ENCODE assay signal across 8 cellular contexts in the genomic region with DNA sequence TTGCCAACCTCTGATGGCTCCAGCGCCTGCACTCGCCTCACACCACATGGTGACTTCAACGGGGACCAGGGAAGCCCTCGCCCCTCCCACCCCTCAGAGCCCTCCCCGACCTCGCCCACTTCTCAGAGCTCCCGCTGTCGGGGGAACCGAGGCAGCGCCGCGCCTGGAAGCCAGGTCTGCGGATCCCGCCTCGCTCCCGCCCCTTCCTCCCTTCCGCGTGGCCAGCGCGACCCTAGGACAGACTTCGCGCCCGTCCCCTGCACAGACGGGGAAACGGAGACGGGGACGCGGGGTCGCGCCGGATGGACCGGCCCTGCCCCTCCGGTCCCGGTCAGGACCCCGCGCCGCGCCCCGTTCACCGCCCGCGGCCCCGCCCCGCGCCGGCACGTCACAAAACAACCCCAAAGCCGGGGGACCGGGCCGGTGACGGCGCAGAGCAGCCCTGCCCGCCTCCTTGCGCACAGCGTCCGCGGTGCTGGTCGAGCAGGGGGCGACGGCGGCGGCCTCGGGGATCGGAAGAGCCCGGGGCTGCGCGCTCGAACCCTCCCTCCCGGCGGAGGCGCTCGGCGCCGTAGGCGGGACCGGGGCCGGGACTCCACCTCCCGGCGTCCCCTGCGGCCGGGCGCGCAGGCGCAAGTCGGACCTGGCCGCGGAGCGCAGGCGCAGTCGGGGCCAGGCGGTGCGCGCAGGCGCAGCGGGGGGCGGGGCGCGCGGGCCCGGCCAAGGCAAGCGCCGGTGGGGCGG. TPM values are rescaled to one million over a fixed set of nuclear protein-coding genes. Genes with fewer than 3 reads are reported as not detected.
DNase-seq lines count a peak whose midpoint lies in the region; ATAC-seq and TF ChIP-seq lines count a peak whose summit lies in the region.

No MANE protein-coding gene starts in this region.

- peak; percentile 49 for ATAC-seq in GM21529 (IDR thresholded peaks at IDR 0.05; ENCODE audit: unreplicated experiment)
- peak; percentile 81 for ATAC-seq in stimulated activated naive CD8-positive, alpha-beta T cell treated with anti-CD3 and anti-CD28 coated beads, Interleukin-15, amount 100 ng/mL, for 72 hours

- H3K27me3 ChIP-seq in neural cell (ENCODE audit: insufficient read depth, low read depth, low read length): no peaks in the 10 kb centered on the region

- no peaks in the 10 kb centered on the region for H3F3A ChIP-seq in neural cell (ENCODE audit: insufficient read depth, low read length, poor library complexity, severe bottlenecking)

- H3K4me1 Mint-ChIP-seq in stimulated activated naive CD8-positive, alpha-beta T cell treated with anti-CD3 and anti-CD28 coated beads, Interleukin-15, amount 100 ng/mL, for 72 hours: peaks cover 41% of the 10 kb centered on the region

- peak overlapping the region; percentile 27 for H2AFZ ChIP-seq in neural cell (ENCODE audit: low read depth, low read length)

- no peaks in the 10 kb centered on the region for H3K27me3 Mint-ChIP-seq in stimulated activated naive CD8-positive, alpha-beta T cell treated with anti-CD3 and anti-CD28 coated beads, Interleukin-15, amount 100 ng/mL, for 72 hours

- peak overlapping the region; percentile 87 for H3K27ac ChIP-seq in neural cell (ENCODE audit: low read length)

- no peak overlapping the region for H3K4me2 ChIP-seq in neural cell (ENCODE audit: low read length)

- TF ChIP-seq CTCF in neural cell (IDR thresholded peaks at IDR 0.05; ENCODE audit: poor library complexity, severe bottlenecking): peak; percentile 57

- H3K9me2 ChIP-seq in neural cell (ENCODE audit: insufficient read depth, low read length): no peaks in the 10 kb centered on the region

- no peak for TF ChIP-seq RAD21 in Ishikawa (IDR thresholded peaks at IDR 0.05; ENCODE audit: low read depth)
- peak; percentile 43 for TF ChIP-seq RAD21 in neural cell (conservative IDR thresholded peaks at IDR 0.05)

- peak overlapping the region; percentile 95 for H3K9ac ChIP-seq in neural cell (ENCODE audit: low read length)

- peak overlapping the region; percentile 77 for H3K4me3 ChIP-seq in neural cell (ENCODE audit: low read length)

- H3K79me2 ChIP-seq in neural cell (replicated peaks; ENCODE audit: insufficient read depth, low read length): peaks cover 30% of the 10 kb centered on the region

- peaks cover 16% of the 10 kb centered on the region for H4K20me1 ChIP-seq in neural cell (ENCODE audit: insufficient read depth)

- no peaks in the 10 kb centered on the region for H3K36me3 ChIP-seq in neural cell (ENCODE audit: insufficient read depth, low read length)

- peak; percentile 30 for DNase-seq in DMS153 (lab: John Stamatoyannopoulos, UW)
- peak; percentile 92 for DNase-seq in RPMI8226
- peak; percentile 87 for DNase-seq in activated effector memory CD4-positive, alpha-beta T cell treated with Interleukin-2 at 50 U/mL for 16 hours
- peak; percentile 69 for DNase-seq in fibroblast of the conjunctiva (ENCODE audit: low read depth)
- peak; percentile 91 to 97 for DNase-seq in stimulated activated naive CD8-positive, alpha-beta T cell treated with anti-CD3 and anti-CD28 coated beads, Interleukin-15, amount 100 ng/mL, for 72 hours

- peak overlapping the region; percentile 83 to 86 for H3K4me3 Mint-ChIP-seq in stimulated activated naive CD8-positive, alpha-beta T cell treated with anti-CD3 and anti-CD28 coated beads, Interleukin-15, amount 100 ng/mL, for 72 hours

- no peaks in the 10 kb centered on the region for H3K9me3 Mint-ChIP-seq in stimulated activated naive CD8-positive, alpha-beta T cell treated with anti-CD3 and anti-CD28 coated beads, Interleukin-15, amount 100 ng/mL, for 72 hours

- no peaks in the 10 kb centered on the region for H3K9me3 ChIP-seq in neural cell (ENCODE audit: low read length)

- peak overlapping the region; percentile 54 to 80 for H3K27ac Mint-ChIP-seq in stimulated activated naive CD8-positive, alpha-beta T cell treated with anti-CD3 and anti-CD28 coated beads, Interleukin-15, amount 100 ng/mL, for 72 hours

- TF ChIP-seq EP300 in Ishikawa (IDR thresholded peaks at IDR 0.05; ENCODE audit: borderline replicate concordance) (no peak), neural cell (conservative IDR thresholded peaks at IDR 0.05; ENCODE audit: poor library complexity, severe bottlenecking) (peak; percentile 49)

TF ChIP-seq in Ishikawa, 13 proteins besides CTCF, POLR2A, EP300 and RAD21 (continues in another document):
- TF ChIP-seq, protein P1, sequence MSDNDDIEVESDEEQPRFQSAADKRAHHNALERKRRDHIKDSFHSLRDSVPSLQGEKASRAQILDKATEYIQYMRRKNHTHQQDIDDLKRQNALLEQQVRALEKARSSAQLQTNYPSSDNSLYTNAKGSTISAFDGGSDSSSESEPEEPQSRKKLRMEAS (IDR thresholded peaks at IDR 0.05): peak; percentile 60
- TF ChIP-seq TAF1 (IDR thresholded peaks at IDR 0.05; ENCODE audit: low read depth) (no peak; the same call in 1 of the 2 replicates), YY1 (IDR thresholded peaks at IDR 0.05; ENCODE audit: low read depth) (no peak), FOXM1 (IDR thresholded peaks at IDR 0.05; ENCODE audit: borderline replicate concordance, low read depth) (no peak), ZBTB7A (IDR thresholded peaks at IDR 0.05; ENCODE audit: low read depth) (0 out of 2 replicates have a peak, but pooled peaks have one; percentile 81), NFIC (IDR thresholded peaks at IDR 0.05) (no peak), TEAD4 (IDR thresholded peaks at IDR 0.05) (no peak), TCF12 (IDR thresholded peaks at IDR 0.05; ENCODE audit: low read depth) (0 out of 2 replicates have a peak, but pooled peaks have one; percentile 13), CREB1 (IDR thresholded peaks at IDR 0.05; ENCODE audit: low read depth) (no peak), CEBPB (IDR thresholded peaks at IDR 0.05) (no peak), EGR1 (IDR thresholded peaks at IDR 0.05) (no peak)
- TF ChIP-seq, protein P2, sequence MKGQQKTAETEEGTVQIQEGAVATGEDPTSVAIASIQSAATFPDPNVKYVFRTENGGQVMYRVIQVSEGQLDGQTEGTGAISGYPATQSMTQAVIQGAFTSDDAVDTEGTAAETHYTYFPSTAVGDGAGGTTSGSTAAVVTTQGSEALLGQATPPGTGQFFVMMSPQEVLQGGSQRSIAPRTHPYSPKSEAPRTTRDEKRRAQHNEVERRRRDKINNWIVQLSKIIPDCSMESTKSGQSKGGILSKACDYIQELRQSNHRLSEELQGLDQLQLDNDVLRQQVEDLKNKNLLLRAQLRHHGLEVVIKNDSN (IDR thresholded peaks at IDR 0.05): no peak

TF ChIP-seq in neural cell, 6 proteins besides CTCF, POLR2A, EP300 and RAD21:
- TF ChIP-seq, protein P3, sequence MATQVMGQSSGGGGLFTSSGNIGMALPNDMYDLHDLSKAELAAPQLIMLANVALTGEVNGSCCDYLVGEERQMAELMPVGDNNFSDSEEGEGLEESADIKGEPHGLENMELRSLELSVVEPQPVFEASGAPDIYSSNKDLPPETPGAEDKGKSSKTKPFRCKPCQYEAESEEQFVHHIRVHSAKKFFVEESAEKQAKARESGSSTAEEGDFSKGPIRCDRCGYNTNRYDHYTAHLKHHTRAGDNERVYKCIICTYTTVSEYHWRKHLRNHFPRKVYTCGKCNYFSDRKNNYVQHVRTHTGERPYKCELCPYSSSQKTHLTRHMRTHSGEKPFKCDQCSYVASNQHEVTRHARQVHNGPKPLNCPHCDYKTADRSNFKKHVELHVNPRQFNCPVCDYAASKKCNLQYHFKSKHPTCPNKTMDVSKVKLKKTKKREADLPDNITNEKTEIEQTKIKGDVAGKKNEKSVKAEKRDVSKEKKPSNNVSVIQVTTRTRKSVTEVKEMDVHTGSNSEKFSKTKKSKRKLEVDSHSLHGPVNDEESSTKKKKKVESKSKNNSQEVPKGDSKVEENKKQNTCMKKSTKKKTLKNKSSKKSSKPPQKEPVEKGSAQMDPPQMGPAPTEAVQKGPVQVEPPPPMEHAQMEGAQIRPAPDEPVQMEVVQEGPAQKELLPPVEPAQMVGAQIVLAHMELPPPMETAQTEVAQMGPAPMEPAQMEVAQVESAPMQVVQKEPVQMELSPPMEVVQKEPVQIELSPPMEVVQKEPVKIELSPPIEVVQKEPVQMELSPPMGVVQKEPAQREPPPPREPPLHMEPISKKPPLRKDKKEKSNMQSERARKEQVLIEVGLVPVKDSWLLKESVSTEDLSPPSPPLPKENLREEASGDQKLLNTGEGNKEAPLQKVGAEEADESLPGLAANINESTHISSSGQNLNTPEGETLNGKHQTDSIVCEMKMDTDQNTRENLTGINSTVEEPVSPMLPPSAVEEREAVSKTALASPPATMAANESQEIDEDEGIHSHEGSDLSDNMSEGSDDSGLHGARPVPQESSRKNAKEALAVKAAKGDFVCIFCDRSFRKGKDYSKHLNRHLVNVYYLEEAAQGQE (IDR thresholded peaks at IDR 0.05; ENCODE audit: borderline replicate concordance): no peak
- TF ChIP-seq POLR2AphosphoS5 (IDR thresholded peaks at IDR 0.05) (peak; percentile 66), TAF1 (IDR thresholded peaks at IDR 0.05; ENCODE audit: low read depth) (no peak), SMC3 (conservative IDR thresholded peaks at IDR 0.05; ENCODE audit: poor library complexity) (peak; percentile 60), MXI1 (conservative IDR thresholded peaks at IDR 0.05; ENCODE audit: poor library complexity, severe bottlenecking) (peak; percentile 85), EZH2 (IDR thresholded peaks at IDR 0.05; ENCODE audit: borderline replicate concordance, insufficient read depth, low read length, poor library complexity, severe bottlenecking) (no peak)

RNA-seq across cellular contexts. Expression of a gene that starts 0.4 kb away (rescaled TPM):
- polyA plus RNA-seq in neural cell: 155 and 172 TPM in 2 replicates
- 55.0 and 68.7 TPM in 2 replicates for polyA minus RNA-seq in neural cell

RNA-seq across cellular contexts. Expression of a gene that starts 12.7 kb away (rescaled TPM):
- polyA plus RNA-seq in neural cell: 0.38 and 0.72 TPM in 2 replicates
- not detected in 2 replicates for polyA minus RNA-seq in neural cell

RNA-seq across cellular contexts. Expression of a gene that starts 23.9 kb away (rescaled TPM):
- 79.6 and 83.2 TPM in 2 replicates for polyA plus RNA-seq in neural cell
- 41.0 and 47.5 TPM in 2 replicates for polyA minus RNA-seq in neural cell

RNA-seq across cellular contexts. Expression of a gene that starts 34.9 kb away (rescaled TPM):
- 0.22 and 1.0 TPM in 2 replicates for polyA plus RNA-seq in neural cell
- polyA minus RNA-seq in neural cell: 0.46 and 1.2 TPM in 2 replicates

RNA-seq across cellular contexts. Expression of a gene that starts 41.2 kb away (rescaled TPM):
- 209 and 214 TPM in 2 replicates for polyA plus RNA-seq in neural cell
- polyA minus RNA-seq in neural cell: 142 and 143 TPM in 2 replicates

Comparison
In these comparisons a context has a peak if more than half of its experiments do, and no peak if none do; other contexts are left out.
1. Peak in every context shown above with its lines: DNase-seq, ATAC-seq, H3K4me3 ChIP-seq and H3K27ac ChIP-seq.
2. DNase-seq: peak in every context shown above with its lines; median percentile 94 in stimulated activated naive CD8-positive, alpha-beta T cell treated with anti-CD3 and anti-CD28 coated beads, Interleukin-15, amount 100 ng/mL, for 72 hours; 92 in RPMI8226; 87 in activated effector memory CD4-positive, alpha-beta T cell treated with Interleukin-2 at 50 U/mL for 16 hours; 69 in fibroblast of the conjunctiva; 30 in DMS153.